In genomic region chr6:161417712-161418457, GRCh38 we compare ENCODE assay signal across 8 cellular contexts.
A peak's percentile ranks its signal among the peaks of the same experiment; 100 is the strongest.
DNase-seq lines count a peak whose midpoint lies in the region; ATAC-seq, FAIRE-seq and TF ChIP-seq lines count a peak whose summit lies in the region.

No MANE protein-coding gene starts in this region.

- DNase-seq in NCI-H446 (lab: John Stamatoyannopoulos, UW): peak; percentile 33 to 55
- peak; percentile 74 for DNase-seq in fibroblast of the conjunctiva (ENCODE audit: low read depth)
- peak; percentile 99 for DNase-seq in skeletal muscle cell (ENCODE audit: low read depth)
- DNase-seq in H54 (ENCODE audit: insufficient read length, low spot score): no peak
- no peak for DNase-seq in activated CD4-positive, alpha-beta T cell treated with anti-CD3 and anti-CD28 coated beads, Interleukin-2, amount 50 U/mL, for 4 hours

- ATAC-seq in GM18907 (IDR thresholded peaks at IDR 0.05; ENCODE audit: unreplicated experiment) (peak; percentile 18), GM21447 (IDR thresholded peaks at IDR 0.05; ENCODE audit: unreplicated experiment) (no peak), GM19035 (IDR thresholded peaks at IDR 0.05; ENCODE audit: unreplicated experiment) (no peak)

- no peak for TF ChIP-seq POLR2A in H54 (IDR thresholded peaks at IDR 0.05; ENCODE audit: low read depth, low read length)

- FAIRE-seq in H54 (lab: Jason Lieb, UNC): no peak

- H3K4me3 ChIP-seq in skeletal muscle cell (ENCODE audit: low read depth, low read length): no peak overlapping the region

Comparison
In these comparisons a context has a peak if more than half of its experiments do, and no peak if none do; other contexts are left out.
1. DNase-seq: peak in NCI-H446 (2 of 2), fibroblast of the conjunctiva (single experiment) and skeletal muscle cell (single experiment); none in H54 (single experiment) and activated CD4-positive, alpha-beta T cell treated with anti-CD3 and anti-CD28 coated beads, Interleukin-2, amount 50 U/mL, for 4 hours (0 of 2).